In the genomic region with DNA sequence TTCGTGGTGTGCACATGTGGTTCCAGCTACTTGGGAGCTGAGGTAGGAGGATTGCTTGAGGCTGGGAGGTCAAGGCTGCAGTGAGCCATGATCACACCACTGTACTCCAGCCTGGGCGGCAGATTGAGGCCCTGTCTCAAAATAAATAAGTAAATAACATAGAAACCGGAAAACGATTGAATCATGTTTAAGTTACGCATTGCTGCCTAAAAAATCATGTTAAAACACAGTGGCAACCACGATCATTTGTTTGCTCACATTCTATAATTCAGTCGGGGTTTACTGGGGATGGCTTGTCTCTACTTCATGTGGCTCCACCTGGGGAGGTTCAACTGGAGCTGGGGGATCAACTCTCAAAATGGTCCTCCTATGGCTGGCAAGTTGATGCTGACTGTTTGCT, we compare ENCODE assay signal across 27 cellular contexts. TPM values are rescaled to one million over a fixed set of nuclear protein-coding genes. Genes with fewer than 3 reads are reported as not detected.
"Had no signal": no experiment of that assay in that cellular context is flagged by ENCODE, and none has a peak within 500 bp of the region (broad histone marks: within the 10 kb centered on the region; RNA-seq: fewer than 3 reads in every experiment).

No MANE protein-coding gene starts in this region.

- H3K4me3 ChIP-seq: cardiac muscle cell, colonic mucosa, gastrocnemius medialis, heart left ventricle had no signal

- H3K36me3 Mint-ChIP-seq: activated naive CD8-positive, alpha-beta T cell had no signal

- H3K4me1 ChIP-seq: colonic mucosa had no signal

- H3K36me3 ChIP-seq: cardiac muscle cell, colonic mucosa, gastrocnemius medialis, heart left ventricle had no signal

- H3K27me3 ChIP-seq: cardiac muscle cell, colonic mucosa, gastrocnemius medialis, heart left ventricle had no signal

- ATAC-seq: activated T-cell treated with anti-CD3 and anti-CD28 coated beads, Interleukin-2, amount 50 U/mL, for 4 hours; activated T-helper 17 cell treated with anti-CD3 and anti-CD28 coated beads, Interleukin-2, amount 50 U/mL, for 72 hours; esophagus mucosa; gastrocnemius medialis; heart left ventricle had no signal

- H3K9me3 Mint-ChIP-seq: activated CD4-positive, alpha-beta memory T cell treated with anti-CD3 and anti-CD28 coated beads, Interleukin-2, amount 10 ng/mL, durations not matched to agents 7 days and 5 days; activated CD4-positive, alpha-beta T cell treated with anti-CD3 and anti-CD28 coated beads, Interleukin-2, amount 10 ng/mL, durations not matched to agents 7 days and 5 days; activated T-cell treated with anti-CD3 and anti-CD28 coated beads, Interleukin-2, amount 50 U/mL, for 4 hours; activated T-helper 17 cell treated with anti-CD3 and anti-CD28 coated beads, Interleukin-2, amount 50 U/mL, for 72 hours had no signal

- H3K27ac Mint-ChIP-seq: activated CD4-positive, alpha-beta memory T cell treated with anti-CD3 and anti-CD28 coated beads, Interleukin-2, amount 10 ng/mL, durations not matched to agents 7 days and 5 days; activated CD4-positive, alpha-beta T cell treated with anti-CD3 and anti-CD28 coated beads, Interleukin-2, amount 10 ng/mL, durations not matched to agents 7 days and 5 days; activated naive CD8-positive, alpha-beta T cell; activated T-helper 17 cell treated with anti-CD3 and anti-CD28 coated beads, Interleukin-2, amount 50 U/mL, for 72 hours had no signal

- H3K4me1 Mint-ChIP-seq: activated T-helper 17 cell treated with anti-CD3 and anti-CD28 coated beads, Interleukin-2, amount 50 U/mL, for 72 hours had no signal

- H3K27me3 Mint-ChIP-seq: activated CD4-positive, alpha-beta memory T cell treated with anti-CD3 and anti-CD28 coated beads, Interleukin-2, amount 10 ng/mL, durations not matched to agents 7 days and 5 days; activated naive CD8-positive, alpha-beta T cell; activated T-helper 17 cell treated with anti-CD3 and anti-CD28 coated beads, Interleukin-2, amount 50 U/mL, for 72 hours had no signal

- H3K4me3 Mint-ChIP-seq: activated CD4-positive, alpha-beta memory T cell treated with anti-CD3 and anti-CD28 coated beads, Interleukin-2, amount 10 ng/mL, durations not matched to agents 7 days and 5 days; activated CD4-positive, alpha-beta T cell treated with anti-CD3 and anti-CD28 coated beads, Interleukin-2, amount 10 ng/mL, durations not matched to agents 7 days and 5 days; activated naive CD8-positive, alpha-beta T cell; activated T-cell treated with anti-CD3 and anti-CD28 coated beads, Interleukin-2, amount 50 U/mL, for 4 hours; activated T-helper 17 cell treated with anti-CD3 and anti-CD28 coated beads, Interleukin-2, amount 50 U/mL, for 72 hours had no signal

- H3K9me3 ChIP-seq: colonic mucosa, gastrocnemius medialis, heart left ventricle had no signal

- DNase-seq: activated CD4-positive, alpha-beta memory T cell treated with anti-CD3 and anti-CD28 coated beads, Interleukin-2, amount 10 ng/mL, durations not matched to agents 7 days and 5 days; activated CD4-positive, alpha-beta T cell treated with anti-CD3 and anti-CD28 coated beads for 1 hour; activated CD4-positive, alpha-beta T cell treated with anti-CD3 and anti-CD28 coated beads for 4 hours; activated CD4-positive, alpha-beta T cell treated with anti-CD3 and anti-CD28 coated beads, Interleukin-2, amount 10 ng/mL, durations not matched to agents 7 days and 5 days; activated CD4-positive, alpha-beta T cell treated with anti-CD3 and anti-CD28 coated beads, Interleukin-2, amount 50 U/mL, for 4 hours; activated CD4-positive, CD25-positive, alpha-beta regulatory T cell; activated effector memory CD4-positive, alpha-beta T cell treated with Interleukin-2 at 50 U/mL for 16 hours; activated gamma-delta T cell treated with Interleukin-2 at 50 U/mL for 16 hours; activated naive CD4-positive, alpha-beta T cell treated with anti-CD3 and anti-CD28 coated beads, Interleukin-2, amount 50 U/mL, for 16 hours; activated naive CD4-positive, alpha-beta T cell treated with Interleukin-2 at 50 U/mL for 16 hours; activated T-cell treated with anti-CD3 and anti-CD28 coated beads, Interleukin-2, amount 50 U/mL, for 4 hours; amniotic stem cell; anterior cingulate cortex; central memory CD4-positive, alpha-beta T cell; cerebellar nuclear complex; colonic mucosa; effector CD8-positive, alpha-beta T cell; foreskin fibroblast; gastrocnemius medialis; glutamatergic neuron; heart left ventricle; T-helper 2 cell had no signal

- H3K27ac ChIP-seq: cardiac muscle cell, colonic mucosa, gastrocnemius medialis, heart left ventricle had no signal

RNA-seq across cellular contexts. Expression of a gene that starts 27.4 kb away (rescaled TPM):
- total RNA-seq: cardiac muscle cell, epithelial cell of proximal tubule had no signal
- polyA plus RNA-seq: cardiac muscle cell had no signal
